26 cellular contexts compared by ENCODE assay signal in genomic region chr11:83727251-83727650, GRCh38.
"Had no signal": no experiment of that assay in that cellular context is flagged by ENCODE, and none has a peak within 500 bp of the region (broad histone marks: within the 10 kb centered on the region; RNA-seq: fewer than 3 reads in every experiment).

No MANE protein-coding gene starts in this region.

- H3K27me3 ChIP-seq: esophagus muscularis mucosa, foreskin keratinocyte, heart right ventricle, left lung, neural progenitor cell, right atrium auricular region, stomach, thyroid gland, vagina had no signal

- H3K4me2 ChIP-seq: neural progenitor cell had no signal

- H3K9ac ChIP-seq: neural progenitor cell had no signal

- H3K4me3 ChIP-seq: coronary artery, esophagus muscularis mucosa, heart right ventricle, left lung, neural progenitor cell, prostate gland, right atrium auricular region, stomach, thyroid gland, vagina had no signal

- DNase-seq: dermis blood vessel endothelial cell; effector memory CD4-positive, alpha-beta T cell; foreskin keratinocyte; glutamatergic neuron; heart right ventricle; hippocampal formation; left cardiac atrium; left lung; mesenchymal stem cell; midbrain; naive thymus-derived CD4-positive, alpha-beta T cell; stimulated activated CD4-positive, alpha-beta T cell treated with anti-CD3 and anti-CD28 coated beads, Interleukin-2, amount 100 ng/mL, for 24 hours; stimulated activated CD4-positive, alpha-beta T cell treated with anti-CD3 and anti-CD28 coated beads, Interleukin-4, amount 100 ng/mL, for 4 hours; stimulated activated naive B cell treated with anti-CD40 and anti-IgM and Interleukin-4, amounts not matched to agents 10 μg/mL and 1 μg/mL and 100 μg/mL, for 72 hours; stomach; thyroid gland; trophoblast cell had no signal

- FAIRE-seq: endothelial cell of umbilical vein, islet of Langerhans had no signal

- H2AFZ ChIP-seq: neural progenitor cell had no signal

- H3K36me3 ChIP-seq: esophagus muscularis mucosa, heart right ventricle, left lung, neural progenitor cell, prostate gland, right atrium auricular region, stomach, thyroid gland, vagina had no signal

- H3K27ac ChIP-seq: coronary artery, esophagus muscularis mucosa, foreskin keratinocyte, heart right ventricle, left lung, neural progenitor cell, prostate gland, right atrium auricular region, stomach, thyroid gland, vagina had no signal

- ATAC-seq: foreskin keratinocyte; heart right ventricle; left cardiac atrium; left lung; naive thymus-derived CD4-positive, alpha-beta T cell; sciatic nerve; stimulated activated naive B cell treated with anti-CD40 and anti-IgM and Interleukin-4, amounts not matched to agents 10 μg/mL and 1 μg/mL and 100 μg/mL, for 72 hours had no signal

- H3K4me1 ChIP-seq: left lung had no signal

- H3K9me3 ChIP-seq: esophagus muscularis mucosa, left lung, prostate gland, right atrium auricular region, stomach, thyroid gland, vagina had no signal
